Comparison of ENCODE assay signal across 14 cellular contexts in genomic region chr9:70403618-70404025, GRCh38. TPM values are rescaled to one million over a fixed set of nuclear protein-coding genes. Genes with fewer than 3 reads are reported as not detected.
DNase-seq lines count a peak whose midpoint lies in the region; ATAC-seq and TF ChIP-seq lines count a peak whose summit lies in the region.
"Had no signal": no experiment of that assay in that cellular context is flagged by ENCODE, and none has a peak within 500 bp of the region (broad histone marks: within the 10 kb centered on the region; RNA-seq: fewer than 3 reads in every experiment).

No MANE protein-coding gene starts in this region.

- CTCF ChIA-PET in naive thymus-derived CD4-positive, alpha-beta T cell (lab: Charles Lee) = interaction anchor here (0.7 to 2.2 kb wide), 2 partner anchors 13 to 84 kb away, joined by 3 to 8 read pairs; no protein-coding TSS in a partner anchor

- TF ChIP-seq CTCF in heart left ventricle (IDR thresholded peaks at IDR 0.05) (no peak), uterus (IDR thresholded peaks at IDR 0.05) (no peak)

- POLR2A ChIA-PET in naive thymus-derived CD4-positive, alpha-beta T cell (lab: Charles Lee) = interaction anchor here (1.6 to 10.3 kb wide), 3 partner anchors 8 to 16 kb away, joined by 9 to 138 read pairs (median 61); partner anchors contain the start of gene KLF9

- WGBS in heart left ventricle, 4 donors = 41 to 48% (median 43%) methylated on average over 4 of the region's 4 CpGs

- H3K4me1 Mint-ChIP-seq in effector memory CD8-positive, alpha-beta T cell (ENCODE audit: low read depth in 2 of 2) = peaks cover 47 to 65% of the 10 kb centered on the region in 2 donors
- H3K4me1 Mint-ChIP-seq in naive thymus-derived CD4-positive, alpha-beta T cell = peaks cover 70 to 90% (median 84%) of the 10 kb centered on the region in 7 donors

- peak in 3 of 4 donors; percentile 6 to 29 (median 6) for ATAC-seq in heart left ventricle
- no peak for ATAC-seq in Right ventricle myocardium inferior
- ATAC-seq in effector memory CD8-positive, alpha-beta T cell (replicated peaks) = no peak
- no peak for ATAC-seq in naive thymus-derived CD4-positive, alpha-beta T cell
- ATAC-seq in HG03159 (IDR thresholded peaks at IDR 0.05; ENCODE audit: unreplicated experiment) = no peak
- no peak for ATAC-seq in GM21423 (IDR thresholded peaks at IDR 0.05; ENCODE audit: unreplicated experiment)
- ATAC-seq: HCT116, SK-N-SH treated with all-trans-retinoic acid at 6 μM for 48 hours had no signal

- H3K4me3 ChIP-seq in heart left ventricle (peak overlapping the region in 3 of 12 donors; percentile 0 to 18 (median 8)), uterus (peak overlapping the region in 1 of 2 donors; percentile 12)
- H3K4me3 ChIP-seq in naive thymus-derived CD4-positive, alpha-beta T cell (ENCODE audit: low read length) = no peak overlapping the region

- H3K4me3 Mint-ChIP-seq in effector memory CD8-positive, alpha-beta T cell = no peak overlapping the region
- H3K4me3 Mint-ChIP-seq in naive thymus-derived CD4-positive, alpha-beta T cell = peak overlapping the region in 3 of 10 donors; percentile 25 to 34 (median 31)
- H3K4me3 Mint-ChIP-seq: brain had no signal

- DNase-seq in heart left ventricle (no peak), Right ventricle myocardium inferior (ENCODE audit: missing footprints) (no peak), uterus (peak in 1 of 2 donors; percentile 44), glomerular visceral epithelial cell (ENCODE audit: extremely low spot score) (no peak)
- no peak for DNase-seq in effector memory CD8-positive, alpha-beta T cell
- no peak for DNase-seq in naive thymus-derived CD4-positive, alpha-beta T cell
- DNase-seq: activated CD4-positive, alpha-beta T cell treated with anti-CD3 and anti-CD28 coated beads for 48 hours; MV-4-11; NCI-H524 had no signal

- H3K36me3 Mint-ChIP-seq in effector memory CD8-positive, alpha-beta T cell (ENCODE audit: insufficient read depth) = peaks cover 16% of the 10 kb centered on the region
- H3K36me3 Mint-ChIP-seq in naive thymus-derived CD4-positive, alpha-beta T cell = peaks cover 0 to 3% (median 0%) of the 10 kb centered on the region in 5 donors
- H3K36me3 Mint-ChIP-seq: brain had no signal

- H3K36me3 ChIP-seq in heart left ventricle (peaks cover 0 to 4% (median 0%) of the 10 kb centered on the region in 9 donors), uterus (no peaks in the 10 kb centered on the region)
- H3K36me3 ChIP-seq in naive thymus-derived CD4-positive, alpha-beta T cell (ENCODE audit: control insufficient read depth in 2 of 3, insufficient read depth in 3 of 3, low read length in 3 of 3) = no peaks in the 10 kb centered on the region

- intact Hi-C loops in heart left ventricle (cut with DNase I) (loop anchor here in 2 of 10 donors (5.0 to 10.0 kb wide), 2 partner anchors 46 to 201 kb away; no protein-coding TSS in a partner anchor), Right ventricle myocardium inferior (cut with DNase I) (no loop called here), uterus (cut with DNase I; ENCODE audit: low total_unique reads) (no loop called here)
- intact Hi-C loops in naive thymus-derived CD4-positive, alpha-beta T cell (cut with micrococcal nuclease) = loop anchor here in 1 of 2 donors (1.0 kb wide), 1 partner anchor 12 kb away; no protein-coding TSS in a partner anchor

- H3K9me3 Mint-ChIP-seq in effector memory CD8-positive, alpha-beta T cell = no peaks in the 10 kb centered on the region
- H3K9me3 Mint-ChIP-seq in naive thymus-derived CD4-positive, alpha-beta T cell = no peaks in the 10 kb centered on the region
- H3K9me3 Mint-ChIP-seq: brain had no signal

- peak overlapping the region in 11 of 12 donors; percentile 16 to 86 (median 72) for H3K27ac ChIP-seq in heart left ventricle
- H3K27ac ChIP-seq in naive thymus-derived CD4-positive, alpha-beta T cell (ENCODE audit: low read depth, low read length) = no peak overlapping the region
- H3K27ac ChIP-seq in uterus = peak overlapping the region; percentile 76 to 100

- H3K27ac Mint-ChIP-seq in effector memory CD8-positive, alpha-beta T cell = peak overlapping the region; percentile 13 to 29
- H3K27ac Mint-ChIP-seq in naive thymus-derived CD4-positive, alpha-beta T cell = peak overlapping the region in 8 of 9 donors; percentile 42 to 82 (median 72)

- H3K4me1 ChIP-seq in heart left ventricle (peaks cover 38 to 100% (median 95%) of the 10 kb centered on the region in 12 donors), uterus (peaks cover 5 to 25% of the 10 kb centered on the region in 2 donors)
- peaks cover 42 to 71% of the 10 kb centered on the region in 2 donors for H3K4me1 ChIP-seq in naive thymus-derived CD4-positive, alpha-beta T cell (ENCODE audit: control insufficient read depth in 2 of 2, insufficient read depth in 2 of 2, low read length in 2 of 2)

- H3K9me3 ChIP-seq in heart left ventricle = no peaks in the 10 kb centered on the region
- H3K9me3 ChIP-seq in naive thymus-derived CD4-positive, alpha-beta T cell (ENCODE audit: control insufficient read depth in 2 of 3, low read length in 3 of 3) = no peaks in the 10 kb centered on the region
- H3K9me3 ChIP-seq in uterus = no peaks in the 10 kb centered on the region

- no peaks in the 10 kb centered on the region for H3K27me3 ChIP-seq in heart left ventricle
- H3K27me3 ChIP-seq in naive thymus-derived CD4-positive, alpha-beta T cell (ENCODE audit: control insufficient read depth in 2 of 2, insufficient read depth in 2 of 2, low read length in 2 of 2) = no peaks in the 10 kb centered on the region
- no peaks in the 10 kb centered on the region for H3K27me3 ChIP-seq in uterus

- no peaks in the 10 kb centered on the region for H3K27me3 Mint-ChIP-seq in effector memory CD8-positive, alpha-beta T cell
- no peaks in the 10 kb centered on the region for H3K27me3 Mint-ChIP-seq in naive thymus-derived CD4-positive, alpha-beta T cell
- H3K27me3 Mint-ChIP-seq: brain had no signal

- no peak for TF ChIP-seq POLR2A in heart left ventricle (IDR thresholded peaks at IDR 0.05)
- TF ChIP-seq POLR2A in uterus (IDR thresholded peaks at IDR 0.05) = no peak

RNA-seq across cellular contexts. Expression of gene KLF9, which starts 10.8 kb away (rescaled TPM):
- total RNA-seq in heart left ventricle (10 to 100 TPM; 28.7 to 74.8 (median 46.0) TPM), Right ventricle myocardium inferior (52.6 TPM), uterus (100 to 1,000 TPM in 2 of 4 donors, 10 to 100 TPM in 2; 19.1 to 146 (median 98.7) TPM)
- 10 to 100 TPM; 25.8 to 53.6 TPM for polyA plus RNA-seq in heart left ventricle
- total RNA-seq in naive thymus-derived CD4-positive, alpha-beta T cell = 10 to 100 TPM; 12.6 to 96.7 (median 23.3) TPM
- 1 to 10 TPM; 2.3 to 3.5 TPM for polyA plus RNA-seq in naive thymus-derived CD4-positive, alpha-beta T cell

Comparison
In these comparisons a context has a peak if more than half of its experiments do, and no peak if none do; other contexts are left out.
1. ATAC-seq: peak in heart left ventricle (3 of 4); none in Right ventricle myocardium inferior (single experiment), effector memory CD8-positive, alpha-beta T cell (single experiment), naive thymus-derived CD4-positive, alpha-beta T cell (single experiment), HG03159 (single experiment) and GM21423 (single experiment).